26 cellular contexts compared by ENCODE assay signal in the genomic region with DNA sequence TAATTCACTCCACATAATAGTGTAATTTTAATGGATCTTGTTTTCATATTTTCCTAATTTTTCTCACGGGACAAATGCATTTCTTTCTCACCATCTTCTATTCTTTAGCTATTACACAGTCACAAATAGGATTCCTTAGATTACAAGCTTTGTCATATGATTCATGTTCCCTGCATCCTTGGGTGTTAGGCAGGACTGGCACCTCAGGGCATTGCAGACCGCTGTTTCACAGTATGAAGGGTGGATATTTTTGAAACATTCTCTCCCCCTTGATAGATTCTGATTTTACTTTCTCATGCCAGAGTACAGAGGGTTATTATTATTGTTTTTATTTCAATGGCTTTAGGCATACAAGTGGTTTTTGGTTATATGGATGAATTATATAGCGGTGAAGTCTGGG.
DNase-seq lines count a peak whose midpoint lies in the region; ATAC-seq, FAIRE-seq and TF ChIP-seq lines count a peak whose summit lies in the region.
"Had no signal": no experiment of that assay in that cellular context is flagged by ENCODE, and none has a peak within 500 bp of the region (broad histone marks: within the 10 kb centered on the region; RNA-seq: fewer than 3 reads in every experiment).

No MANE protein-coding gene starts in this region.

- H3K36me3 ChIP-seq in kidney (ENCODE audit: control insufficient read depth in 1 of 2, insufficient read depth in 2 of 2, low read length in 2 of 2), result no peaks in the 10 kb centered on the region
- no peaks in the 10 kb centered on the region for H3K36me3 ChIP-seq in pancreas
- H3K36me3 ChIP-seq: BE2C; BLaER1 treated with 17β-estradiol and CSF1 and Interleukin-3, amounts not matched to agents 10 nM and 100 nM; HAP-1 had no signal

- H3K4me1 ChIP-seq in kidney (ENCODE audit: control insufficient read depth in 1 of 2, insufficient read depth in 1 of 2, low read depth in 1 of 2, low read length in 2 of 2), result no peaks in the 10 kb centered on the region
- H3K4me1 ChIP-seq in pancreas, result no peaks in the 10 kb centered on the region
- H3K4me1 ChIP-seq: A549; BE2C; BLaER1 treated with 17β-estradiol and CSF1 and Interleukin-3, amounts not matched to agents 10 nM and 100 nM; HAP-1 had no signal

- H3K4me3 ChIP-seq in epithelial cell of esophagus (ENCODE audit: low read length), result no peak overlapping the region
- H3K4me3 ChIP-seq in kidney (ENCODE audit: low read length in 2 of 2), result no peak overlapping the region
- no peak overlapping the region for H3K4me3 ChIP-seq in pancreas
- H3K4me3 ChIP-seq: A549; BLaER1 treated with 17β-estradiol and CSF1 and Interleukin-3, amounts not matched to agents 10 nM and 100 nM; GM12878; HAP-1 had no signal

- H3K9me3 ChIP-seq in kidney (ENCODE audit: control insufficient read depth in 1 of 2, low read length in 2 of 2) (peaks cover 0 to 2% of the 10 kb centered on the region in 2 donors), pancreas (no peaks in the 10 kb centered on the region)
- H3K9me3 ChIP-seq: A549, BE2C, HAP-1 had no signal

- no peak overlapping the region for H3K9ac ChIP-seq in kidney (ENCODE audit: low read length in 2 of 2)
- H3K9ac ChIP-seq: BLaER1 treated with 17β-estradiol and CSF1 and Interleukin-3, amounts not matched to agents 10 nM and 100 nM had no signal

- H3K27ac ChIP-seq in kidney (ENCODE audit: low read depth in 2 of 2, low read length in 2 of 2) (no peak overlapping the region), pancreas (no peak overlapping the region)
- H3K27ac ChIP-seq: A549; BLaER1 treated with 17β-estradiol and CSF1 and Interleukin-3, amounts not matched to agents 10 nM and 100 nM had no signal

- intact Hi-C loops in kidney (cut with DNase I), result no loop called here
- intact Hi-C loops in pancreas (cut with DNase I), result no loop called here

- FAIRE-seq in HTR-8/SVneo (lab: Jason Lieb, UNC) (no peak), kidney (lab: Jason Lieb, UNC) (peak; percentile 17), pancreas (lab: Jason Lieb, UNC) (no peak)
- FAIRE-seq: A549, D721Med, GM12878, GM19239, H54 had no signal

- H3K27me3 ChIP-seq in pancreas, result no peaks in the 10 kb centered on the region
- H3K27me3 ChIP-seq: BE2C; BLaER1 treated with 17β-estradiol and CSF1 and Interleukin-3, amounts not matched to agents 10 nM and 100 nM had no signal

- DNase-seq in HTR-8/SVneo (ENCODE audit: insufficient read length, low spot score) (peak; percentile 13), NCI-H226 (peak; percentile 45), epithelial cell of esophagus (ENCODE audit: low read depth) (peak; percentile 37), kidney (no peak), dedifferentiated amniotic fluid mesenchymal stem cell (ENCODE audit: extremely low spot score) (no peak), pancreas (no peak)
- DNase-seq: 8988T; ACHN; AML-193; BE2C; CD4-positive, alpha-beta T cell; CD8-positive, alpha-beta memory T cell; DMS 273 treated with DMSO at 0.1 percent for 48 hours; DMS79; EL; GDM1; GOT3; HFFc6 had no signal

- WGBS in pancreas, 2 donors, result 72 to 75% methylated on average over 3 of the region's 3 CpGs

- ATAC-seq in pancreas (no peak), HG02763 (IDR thresholded peaks at IDR 0.05; ENCODE audit: unreplicated experiment) (no peak)
- ATAC-seq: A549, GM12878 had no signal

- TF ChIP-seq CTCF in epithelial cell of esophagus (IDR thresholded peaks at IDR 0.05; ENCODE audit: insufficient read depth, low read depth, low read length, missing control alignments) (no peak), kidney (IDR thresholded peaks at IDR 0.05; ENCODE audit: borderline replicate concordance, extremely low read depth, insufficient read depth) (no peak), pancreas (IDR thresholded peaks at IDR 0.05) (no peak)

Comparison
In these comparisons a context has a peak if more than half of its experiments do, and no peak if none do; other contexts are left out.
1. DNase-seq: peak in HTR-8/SVneo (single experiment), NCI-H226 (single experiment) and epithelial cell of esophagus (single experiment); none in kidney (single experiment), dedifferentiated amniotic fluid mesenchymal stem cell (single experiment) and pancreas (0 of 6).